Comparison of ENCODE assay signal across 8 cellular contexts in genomic region chr6:132648356-132648755, GRCh38. TPM values are rescaled to one million over a fixed set of nuclear protein-coding genes. Genes with fewer than 3 reads are reported as not detected.
DNase-seq lines count a peak whose midpoint lies in the region; ATAC-seq and TF ChIP-seq lines count a peak whose summit lies in the region.

No MANE protein-coding gene starts in this region.

- H3K4me3 Mint-ChIP-seq in neural progenitor cell, result no peak overlapping the region

- H2AFZ ChIP-seq in neural progenitor cell (replicated peaks), result no peak overlapping the region

- no peaks in the 10 kb centered on the region for H3K9me3 Mint-ChIP-seq in neural progenitor cell

- H3K9ac ChIP-seq in neural progenitor cell, result no peak overlapping the region

- no peaks in the 10 kb centered on the region for H3K4me1 Mint-ChIP-seq in neural progenitor cell

- TF ChIP-seq CTCF in HFF-Myc (IDR thresholded peaks at IDR 0.05; ENCODE audit: low read depth, low read length, missing control alignments) (no peak), NB4 (IDR thresholded peaks at IDR 0.05; ENCODE audit: low read depth, low read length) (no peak), foreskin keratinocyte (conservative IDR thresholded peaks at IDR 0.05) (no peak), neural progenitor cell (IDR thresholded peaks at IDR 0.05) (no peak)

- H3K27ac ChIP-seq in foreskin keratinocyte, result no peak overlapping the region
- no peak overlapping the region for H3K27ac ChIP-seq in neural progenitor cell

- no peaks in the 10 kb centered on the region for H3K79me2 ChIP-seq in neural progenitor cell (ENCODE audit: low read depth)

- H3K4me1 ChIP-seq in foreskin keratinocyte (peaks cover 20% of the 10 kb centered on the region), neural progenitor cell (no peaks in the 10 kb centered on the region)

- H3K36me3 ChIP-seq in neural progenitor cell, result no peaks in the 10 kb centered on the region

- ATAC-seq in GM18517 (IDR thresholded peaks at IDR 0.05; ENCODE audit: unreplicated experiment) (peak; percentile 85), foreskin keratinocyte (peak; percentile 90)

- H4K20me1 ChIP-seq in neural progenitor cell (ENCODE audit: low read depth), result no peaks in the 10 kb centered on the region

- no peak overlapping the region for H3K27ac Mint-ChIP-seq in neural progenitor cell

- H3K4me3 ChIP-seq in HFF-Myc (replicated peaks; ENCODE audit: low read depth, low read length) (no peak overlapping the region), NB4 (ENCODE audit: low read depth, low read length) (no peak overlapping the region), neural progenitor cell (no peak overlapping the region)

- peak; percentile 6 for DNase-seq in HFF-Myc (ENCODE audit: extremely low read depth, low read depth)
- peak; percentile 61 for DNase-seq in NB4 (ENCODE audit: low read depth)
- peak; percentile 63 to 77 for DNase-seq in foreskin keratinocyte
- DNase-seq in SW 1271 (lab: John Stamatoyannopoulos, UW), result no peak
- no peak for DNase-seq in neural progenitor cell (ENCODE audit: low spot score)
- DNase-seq in ACHN, result no peak
- DNase-seq in SKM-1 (lab: John Stamatoyannopoulos, UW; ENCODE audit: unreplicated experiment), result no peak

- H3F3A ChIP-seq in neural progenitor cell (ENCODE audit: low read depth), result no peaks in the 10 kb centered on the region

- H3K9me3 ChIP-seq in neural progenitor cell (ENCODE audit: low read depth), result no peaks in the 10 kb centered on the region

- no peak for TF ChIP-seq POLR2A in NB4 (IDR thresholded peaks at IDR 0.05; ENCODE audit: extremely low read depth, insufficient read length)

- H3K27me3 ChIP-seq in foreskin keratinocyte (no peaks in the 10 kb centered on the region), neural progenitor cell (no peaks in the 10 kb centered on the region)

- H3K36me3 Mint-ChIP-seq in neural progenitor cell, result no peaks in the 10 kb centered on the region

- in situ Hi-C loops in ACHN (cut with HindIII; ENCODE audit: low pct_ligation_motif_present, low pct_unique_long_range_greater_than_20kb, low sequenced_read_pairs), result no loop called here

- no peaks in the 10 kb centered on the region for H3K27me3 Mint-ChIP-seq in neural progenitor cell (ENCODE audit: insufficient read depth, low read depth)

- H3K4me2 ChIP-seq in neural progenitor cell, result no peak overlapping the region

RNA-seq across cellular contexts. Expression of gene TAAR1, which starts 10.6 kb away (rescaled TPM):
- total RNA-seq in foreskin keratinocyte, result not detected in 2 replicates
- not detected in 2 replicates for polyA plus RNA-seq in foreskin keratinocyte
- total RNA-seq in neural progenitor cell (ENCODE audit: low replicate concordance), result not detected in 2 replicates

RNA-seq across cellular contexts. Expression of gene TAAR2, which starts 24.3 kb away (rescaled TPM):
- not detected in 2 replicates for total RNA-seq in foreskin keratinocyte
- not detected in 2 replicates for polyA plus RNA-seq in foreskin keratinocyte
- not detected in 2 replicates for total RNA-seq in neural progenitor cell (ENCODE audit: low replicate concordance)

RNA-seq across cellular contexts. Expression of gene TAAR5, which starts 58.8 kb away (rescaled TPM):
- total RNA-seq in foreskin keratinocyte, result not detected in 2 replicates
- not detected in 2 replicates for polyA plus RNA-seq in foreskin keratinocyte
- not detected in 2 replicates for total RNA-seq in neural progenitor cell (ENCODE audit: low replicate concordance)

Comparison
In these comparisons a context has a peak if more than half of its experiments do, and no peak if none do; other contexts are left out.
1. DNase-seq: peak in HFF-Myc (single experiment), NB4 (single experiment) and foreskin keratinocyte (2 of 2); none in SW 1271 (0 of 2), neural progenitor cell (single experiment), ACHN (single experiment) and SKM-1 (single experiment).